In genomic region chr17:66675991-66676371, GRCh38 we compare ENCODE assay signal across 1 cellular context.
TF ChIP-seq lines count a peak whose summit lies in the region.

No MANE protein-coding gene starts in this region.

TF ChIP-seq in HCT116, 20 proteins besides CTCF, POLR2A, EP300 and RAD21 (continued from another document):
- TF ChIP-seq REST (IDR thresholded peaks at IDR 0.05; ENCODE audit: low read depth) (no peak), ZNF274 (IDR thresholded peaks at IDR 0.05; ENCODE audit: low read depth, low read length) (no peak), POLR2AphosphoS5 (IDR thresholded peaks at IDR 0.05; ENCODE audit: low read depth, low read length) (no peak)
